Comparison of ENCODE assay signal across 8 cellular contexts in genomic region chr11:47407746-47408590, GRCh38. TPM values are rescaled to one million over a fixed set of nuclear protein-coding genes. Genes with fewer than 3 reads are reported as not detected.
A peak's percentile ranks its signal among the peaks of the same experiment; 100 is the strongest.
DNase-seq lines count a peak whose midpoint lies in the region; ATAC-seq, FAIRE-seq and TF ChIP-seq lines count a peak whose summit lies in the region.

TSS of gene SLC39A13 (plus strand) at chr11:47408590. CDS start at chr11:47410095, 1,505 bp downstream.

- H2AFZ ChIP-seq in HepG2 (ENCODE audit: low read length), result peak within 1 kb of the TSS; percentile 46

- H3K9ac ChIP-seq in HepG2 (ENCODE audit: insufficient read depth, low read depth, low read length), result peak within 1 kb of the TSS; percentile 80

- peak; percentile 99 for TF ChIP-seq RAD21 in HepG2 (CRISPR knock-in tag; IDR thresholded peaks at IDR 0.05)

- H3K4me3 ChIP-seq in HepG2 (replicated peaks in 1 of 3; ENCODE audit: insufficient read depth in 1 of 3, low read depth in 2 of 3, low read length in 3 of 3), result peak within 1 kb of the TSS; percentile 68 to 91 (median 79)

- POLR2A ChIA-PET in HepG2 (lab: Yijun Ruan, JAX), result interaction anchor here (0.6 to 4.9 kb wide), 9 partner anchors 8 to 47 kb away, joined by 3 to 33 read pairs (median 5); partner anchors contain the start of gene PSMC3

- H3K4me1 ChIP-seq in HepG2 (ENCODE audit: insufficient read depth, low read length), result peaks cover 51% of the 10 kb centered on the region

- TF ChIP-seq EP300 in HepG2 (IDR thresholded peaks at IDR 0.05; ENCODE audit: low read depth in 2 of 2, low read length in 2 of 2) (peak in 1 of 2 experiments; percentile 52; a peak in 2 of 4 replicates), HepG2 (CRISPR knock-in tag; IDR thresholded peaks at IDR 0.05; ENCODE audit: borderline replicate concordance) (no peak)

- in situ Hi-C loops in HepG2 (cut with HindIII; ENCODE audit: extremely low pct_ligation_motif_present, low pct_unique_long_range_greater_than_20kb), result loop anchor here (5.0 kb wide), 1 partner anchor 36 kb away; no protein-coding TSS in a partner anchor

- no peaks in the 10 kb centered on the region for H4K20me1 ChIP-seq in HepG2 (ENCODE audit: insufficient read depth, low read length)

- H3K4me2 ChIP-seq in HepG2 (ENCODE audit: low read depth, low read length), result peak within 1 kb of the TSS; percentile 94

- 7% methylated on average over 6 of the region's 70 CpGs for WGBS in HepG2 (ENCODE audit: low lambda C conversion rate)

- ATAC-seq in GM19395 (IDR thresholded peaks at IDR 0.05; ENCODE audit: unreplicated experiment) (peak; percentile 84), HG03558 (IDR thresholded peaks at IDR 0.05; ENCODE audit: extremely low read depth, unreplicated experiment) (peak; percentile 71), HepG2 (peak; percentile 92)

- peak; percentile 28 for FAIRE-seq in HepG2 (lab: Jason Lieb, UNC)

- no TSS peak for BruUV-seq in HepG2 (replicated peaks; lab: Mats Ljungman, UMichigan)

- CTCF ChIA-PET in HepG2 (lab: Yijun Ruan, JAX; ENCODE audit: low intra/inter-chr PET ratio, low total read pairs), result interaction anchor here (2.5 kb wide), 1 partner anchor 34 kb away, joined by 35 read pairs; no protein-coding TSS in a partner anchor

- TF ChIP-seq CTCF in HepG2 (CRISPR knock-in tag; IDR thresholded peaks at IDR 0.05), result peak; percentile 90

- intact Hi-C loops in HepG2 (cut with micrococcal nuclease; ENCODE audit: unreplicated experiment), result loop anchor here (1.0 to 2.0 kb wide), 2 partner anchors 19 to 34 kb away; partner anchors contain the start of gene PSMC3

- peak; percentile 97 for DNase-seq in CD1c-positive myeloid dendritic cell (ENCODE audit: extremely low spot score)
- DNase-seq in NCI-H748 treated with DMSO at 0.1 percent for 48 hours (lab: John Stamatoyannopoulos, UW), result peak; percentile 85
- peak; percentile 87 to 88 for DNase-seq in activated CD4-positive, alpha-beta T cell treated with anti-CD3 and anti-CD28 coated beads, Interleukin-2, amount 50 U/mL, for 24 hours (ENCODE audit: low read depth in 1 of 2, low spot score in 1 of 2)
- DNase-seq in dedifferentiated amniotic fluid mesenchymal stem cell (ENCODE audit: extremely low spot score), result peak; percentile 92
- peak; percentile 86 for DNase-seq in HepG2 (ENCODE audit: low spot score)
- DNase-seq in stimulated activated CD4-positive, alpha-beta T cell treated with anti-CD3 and anti-CD28 coated beads, Interleukin-2, amount 100 ng/mL, for 48 hours, result peak; percentile 92 to 95

- no peaks in the 10 kb centered on the region for H3K9me3 ChIP-seq in HepG2 (ENCODE audit: low read length)

- TF ChIP-seq POLR2A in HepG2 (IDR thresholded peaks at IDR 0.05; ENCODE audit: insufficient read depth in 1 of 2, low read depth in 2 of 2, low read length in 2 of 2), result peak; percentile 57 to 90

- peak within 1 kb of the TSS; percentile 83 for H3K27ac ChIP-seq in HepG2 (ENCODE audit: extremely low read length, insufficient read depth, low read length)

- peaks cover 9% of the 10 kb centered on the region for H3K79me2 ChIP-seq in HepG2 (ENCODE audit: insufficient read depth, low read length)

- H3K36me3 ChIP-seq in HepG2 (replicated peaks in 1 of 2; ENCODE audit: control insufficient read depth in 1 of 2, insufficient read depth in 2 of 2, low read length in 2 of 2), result peaks cover 0 to 2% of the 10 kb centered on the region in 2 experiments; a peak in 2 of 5 replicates

- H3K27me3 ChIP-seq in HepG2 (ENCODE audit: control insufficient read depth in 1 of 2, insufficient read depth in 2 of 2, low read length in 2 of 2), result no peaks in the 10 kb centered on the region; a peak in 1 of 5 replicates

TF ChIP-seq in HepG2, 621 proteins besides CTCF, POLR2A, EP300 and RAD21 (continues in another document):
- TF ChIP-seq ARID2 (CRISPR knock-in tag; IDR thresholded peaks at IDR 0.05; ENCODE audit: borderline replicate concordance), result no peak
- no peak for TF ChIP-seq TAF15 (IDR thresholded peaks at IDR 0.05; ENCODE audit: low read depth, low read length, poor library complexity, severe bottlenecking)
- TF ChIP-seq AGO2 (optimal IDR thresholded peaks at IDR 0.05; ENCODE audit: low read depth, low read length), result peak; percentile 55
- TF ChIP-seq FIP1L1 (IDR thresholded peaks at IDR 0.05; ENCODE audit: borderline replicate concordance, insufficient read depth, low read depth, low read length), result no peak
- peak; percentile 52; the same call in 1 of the 2 replicates for TF ChIP-seq MED13 (CRISPR knock-in tag; IDR thresholded peaks at IDR 0.05)
- TF ChIP-seq MBD4 (IDR thresholded peaks at IDR 0.05; ENCODE audit: borderline replicate concordance, low read length), result no peak
- no peak for TF ChIP-seq SMARCC2 (IDR thresholded peaks at IDR 0.05)
- peak; percentile 97 for TF ChIP-seq ZNF547 (CRISPR knock-in tag; IDR thresholded peaks at IDR 0.05)
- 0 out of 2 replicates have a peak, but pooled peaks have one; percentile 49 for TF ChIP-seq RORA (CRISPR knock-in tag; IDR thresholded peaks at IDR 0.05)
- no peak for TF ChIP-seq JUNB (CRISPR knock-in tag; IDR thresholded peaks at IDR 0.05; ENCODE audit: borderline replicate concordance)
- peak; percentile 75 for TF ChIP-seq SPEN (CRISPR knock-in tag; IDR thresholded peaks at IDR 0.05; ENCODE audit: low read depth)
- TF ChIP-seq FOXP4 (CRISPR knock-in tag; IDR thresholded peaks at IDR 0.05), result peak; percentile 46
- 0 out of 2 replicates have a peak, but pooled peaks have one; percentile 36 for TF ChIP-seq ZNF24 (IDR thresholded peaks at IDR 0.05)
- no peak for TF ChIP-seq ZNF615 (CRISPR knock-in tag; IDR thresholded peaks at IDR 0.05; ENCODE audit: borderline replicate concordance)
- TF ChIP-seq, protein P1, sequence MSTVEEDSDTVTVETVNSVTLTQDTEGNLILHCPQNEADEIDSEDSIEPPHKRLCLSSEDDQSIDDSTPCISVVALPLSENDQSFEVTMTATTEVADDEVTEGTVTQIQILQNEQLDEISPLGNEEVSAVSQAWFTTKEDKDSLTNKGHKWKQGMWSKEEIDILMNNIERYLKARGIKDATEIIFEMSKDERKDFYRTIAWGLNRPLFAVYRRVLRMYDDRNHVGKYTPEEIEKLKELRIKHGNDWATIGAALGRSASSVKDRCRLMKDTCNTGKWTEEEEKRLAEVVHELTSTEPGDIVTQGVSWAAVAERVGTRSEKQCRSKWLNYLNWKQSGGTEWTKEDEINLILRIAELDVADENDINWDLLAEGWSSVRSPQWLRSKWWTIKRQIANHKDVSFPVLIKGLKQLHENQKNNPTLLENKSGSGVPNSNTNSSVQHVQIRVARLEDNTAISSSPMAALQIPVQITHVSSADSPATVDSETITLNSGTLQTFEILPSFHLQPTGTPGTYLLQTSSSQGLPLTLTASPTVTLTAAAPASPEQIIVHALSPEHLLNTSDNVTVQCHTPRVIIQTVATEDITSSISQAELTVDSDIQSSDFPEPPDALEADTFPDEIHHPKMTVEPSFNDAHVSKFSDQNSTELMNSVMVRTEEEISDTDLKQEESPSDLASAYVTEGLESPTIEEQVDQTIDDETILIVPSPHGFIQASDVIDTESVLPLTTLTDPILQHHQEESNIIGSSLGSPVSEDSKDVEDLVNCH (CRISPR knock-in tag; IDR thresholded peaks at IDR 0.05), result 0 out of 2 replicates have a peak, but pooled peaks have one; percentile 29

RNA-seq across cellular contexts. Expression of gene SLC39A13, which starts in this region (rescaled TPM):
- 7.2 and 15.3 TPM in 2 replicates for total RNA-seq in HepG2 (2016; rRNA removed; fragmentation: Illumina TruSeq; extraction: Trizol)
- 5.8 and 6.7 TPM in 2 replicates for total RNA-seq in HepG2 (2016; cell fraction: cytosol; rRNA removed; fragmentation: Illumina TruSeq; extraction: Trizol; ENCODE audit: low read depth)
- total RNA-seq in HepG2 (2016; cell fraction: insoluble cytoplasmic fraction; rRNA removed; fragmentation: Illumina TruSeq; extraction: Trizol), result 5.9 and 15.1 TPM in 2 replicates
- total RNA-seq in HepG2 (2016; cell fraction: membrane; rRNA removed; fragmentation: Illumina TruSeq; extraction: Trizol), result 12.4 and 12.8 TPM in 2 replicates
- total RNA-seq in HepG2 (2016; cell fraction: nucleus; rRNA removed; fragmentation: Illumina TruSeq; extraction: Trizol), result 13.7 and 15.1 TPM in 2 replicates
- 30.5 and 40.7 TPM in 2 replicates for polyA plus RNA-seq in HepG2 (2011; rRNA removed)
- 23.0 and 34.8 TPM in 2 replicates for polyA plus RNA-seq in HepG2 (2011; cell fraction: cytosol; rRNA removed)
- 143 and 176 TPM in 2 replicates for polyA plus RNA-seq in HepG2 (2011; cell fraction: nucleus; rRNA removed)
- polyA plus RNA-seq in HepG2 (2012), result 13.2 and 20.5 TPM in 2 replicates
- 9.4 and 9.7 TPM in 2 replicates for polyA plus RNA-seq in HepG2 (2016; cell fraction: cytosol; fragmentation: Illumina TruSeq; extraction: Trizol; ENCODE audit: low read depth)
- 6.9 and 7.7 TPM in 2 replicates for polyA plus RNA-seq in HepG2 (2016; cell fraction: insoluble cytoplasmic fraction; fragmentation: Illumina TruSeq; extraction: Trizol; ENCODE audit: low read depth)
- 11.6 and 15.3 TPM in 2 replicates for polyA plus RNA-seq in HepG2 (2016; cell fraction: membrane; fragmentation: Illumina TruSeq; extraction: Trizol; ENCODE audit: low read depth)
- 31.2 and 34.6 TPM in 2 replicates for polyA plus RNA-seq in HepG2 (2016; cell fraction: nucleus; fragmentation: Illumina TruSeq; extraction: Trizol; ENCODE audit: insufficient read depth, low read depth)
- polyA minus RNA-seq in HepG2 (2011; rRNA and poly(A)+ RNA removed; ENCODE audit: low replicate concordance), result 14.8 and 27.8 TPM in 2 replicates
- polyA minus RNA-seq in HepG2 (2011; cell fraction: cytosol; rRNA and poly(A)+ RNA removed), result 8.2 and 8.5 TPM in 2 replicates
- 15.2 and 17.7 TPM in 2 replicates for polyA minus RNA-seq in HepG2 (2011; cell fraction: nucleus; rRNA and poly(A)+ RNA removed)

Comparison
In these comparisons a context has a peak if more than half of its experiments do, and no peak if none do; other contexts are left out.
1. Peak in every context shown above with its lines: DNase-seq, ATAC-seq, H3K4me3 ChIP-seq and H3K27ac ChIP-seq.